ENCODE assay signal across 10 cellular contexts in the genomic region with DNA sequence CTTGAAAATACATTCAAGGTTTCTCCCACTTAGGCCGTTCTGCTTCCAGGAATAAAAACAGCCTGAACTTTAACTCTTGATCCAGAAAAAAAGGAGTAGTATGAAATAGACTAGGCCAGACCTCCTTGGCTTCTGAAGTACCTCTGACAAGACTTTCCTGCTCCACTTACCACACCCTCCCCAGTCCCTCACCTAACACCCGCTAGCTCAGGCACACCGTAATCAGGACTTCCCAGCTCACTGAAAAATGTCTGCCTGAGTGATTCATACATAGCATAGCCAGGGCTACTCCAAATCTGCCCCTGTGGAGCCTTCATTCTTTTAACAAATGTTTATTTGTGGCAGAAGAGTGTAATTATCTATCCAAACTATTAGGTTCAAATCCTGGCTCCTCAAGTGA. TPM values are rescaled to one million over a fixed set of nuclear protein-coding genes. Genes with fewer than 3 reads are reported as not detected.
DNase-seq lines count a peak whose midpoint lies in the region; ATAC-seq and TF ChIP-seq lines count a peak whose summit lies in the region.
"Had no signal": no experiment of that assay in that cellular context is flagged by ENCODE, and none has a peak within 500 bp of the region (broad histone marks: within the 10 kb centered on the region; RNA-seq: fewer than 3 reads in every experiment).

No MANE protein-coding gene starts in this region.

- H3K9me3 ChIP-seq in prostate gland: no peaks in the 10 kb centered on the region
- H3K9me3 ChIP-seq: neutrophil had no signal

- H3K9me3 Mint-ChIP-seq in WTC11: no peaks in the 10 kb centered on the region

- no peaks in the 10 kb centered on the region for H3K36me3 Mint-ChIP-seq in WTC11

- H3K27ac Mint-ChIP-seq in WTC11: no peak overlapping the region

- H3K4me1 Mint-ChIP-seq in WTC11: peaks cover 18% of the 10 kb centered on the region

- in situ Hi-C loops in ACHN (cut with HindIII; ENCODE audit: low pct_ligation_motif_present, low pct_unique_long_range_greater_than_20kb, low sequenced_read_pairs): no loop called here

- CTCF ChIA-PET in WTC11 (lab: Charles Lee): interaction anchor here (0.8 to 1.2 kb wide), 2 partner anchors 30 to 36 kb away, joined by 3 to 6 read pairs; a partner anchor contains a TSS

- POLR2A ChIA-PET in WTC11 (lab: Charles Lee): no interaction called here

- ATAC-seq in GM21717 (IDR thresholded peaks at IDR 0.05; ENCODE audit: unreplicated experiment) (peak; percentile 41), WTC11 (peak; percentile 43), GM19395 (IDR thresholded peaks at IDR 0.05; ENCODE audit: unreplicated experiment) (no peak)

- no peaks in the 10 kb centered on the region for H3K36me3 ChIP-seq in prostate gland
- H3K36me3 ChIP-seq: neutrophil had no signal

- no peak for TF ChIP-seq CTCF in WTC11 (IDR thresholded peaks at IDR 0.05)
- no peak for TF ChIP-seq CTCF in prostate gland (IDR thresholded peaks at IDR 0.05)

- no peak overlapping the region for H3K4me3 Mint-ChIP-seq in WTC11

- no peak for TF ChIP-seq POLR2A in prostate gland (IDR thresholded peaks at IDR 0.05)

- H3K4me3 ChIP-seq in prostate gland: no peak overlapping the region

- H3K4me1 ChIP-seq in prostate gland (replicated peaks): no peaks in the 10 kb centered on the region

- DNase-seq in ELR (ENCODE audit: low read depth) (peak; percentile 28), WTC11 (ENCODE audit: low spot score) (no peak), kidney tubule cell (ENCODE audit: low spot score) (peak; percentile 54), NCI-H187 treated with DMSO at 0.1 percent for 48 hours (lab: John Stamatoyannopoulos, UW) (no peak), ACHN (no peak), prostate gland (ENCODE audit: low spot score) (no peak)
- DNase-seq: activated CD8-positive, alpha-beta memory T cell treated with anti-CD3 and anti-CD28 coated beads, Interleukin-2, amount 50 U/mL, for 4 hours had no signal

- 65% methylated on average over 3 of the region's 3 CpGs for WGBS in prostate gland

- intact Hi-C loops in prostate gland (cut with DNase I): no loop called here

- H3K27ac ChIP-seq in prostate gland: no peak overlapping the region
- H3K27ac ChIP-seq: neutrophil had no signal

- H3K27me3 ChIP-seq in prostate gland (replicated peaks; ENCODE audit: insufficient read depth): no peaks in the 10 kb centered on the region
- H3K27me3 ChIP-seq: neutrophil had no signal

- H3K27me3 Mint-ChIP-seq in WTC11 (ENCODE audit: low read depth): no peaks in the 10 kb centered on the region

TF ChIP-seq in WTC11, 78 proteins besides CTCF, POLR2A, EP300 and RAD21 (continues in another document):
- TF ChIP-seq RELA (CRISPR knock-in tag; IDR thresholded peaks at IDR 0.05; ENCODE audit: borderline replicate concordance): no peak
- TF ChIP-seq, protein P1, sequence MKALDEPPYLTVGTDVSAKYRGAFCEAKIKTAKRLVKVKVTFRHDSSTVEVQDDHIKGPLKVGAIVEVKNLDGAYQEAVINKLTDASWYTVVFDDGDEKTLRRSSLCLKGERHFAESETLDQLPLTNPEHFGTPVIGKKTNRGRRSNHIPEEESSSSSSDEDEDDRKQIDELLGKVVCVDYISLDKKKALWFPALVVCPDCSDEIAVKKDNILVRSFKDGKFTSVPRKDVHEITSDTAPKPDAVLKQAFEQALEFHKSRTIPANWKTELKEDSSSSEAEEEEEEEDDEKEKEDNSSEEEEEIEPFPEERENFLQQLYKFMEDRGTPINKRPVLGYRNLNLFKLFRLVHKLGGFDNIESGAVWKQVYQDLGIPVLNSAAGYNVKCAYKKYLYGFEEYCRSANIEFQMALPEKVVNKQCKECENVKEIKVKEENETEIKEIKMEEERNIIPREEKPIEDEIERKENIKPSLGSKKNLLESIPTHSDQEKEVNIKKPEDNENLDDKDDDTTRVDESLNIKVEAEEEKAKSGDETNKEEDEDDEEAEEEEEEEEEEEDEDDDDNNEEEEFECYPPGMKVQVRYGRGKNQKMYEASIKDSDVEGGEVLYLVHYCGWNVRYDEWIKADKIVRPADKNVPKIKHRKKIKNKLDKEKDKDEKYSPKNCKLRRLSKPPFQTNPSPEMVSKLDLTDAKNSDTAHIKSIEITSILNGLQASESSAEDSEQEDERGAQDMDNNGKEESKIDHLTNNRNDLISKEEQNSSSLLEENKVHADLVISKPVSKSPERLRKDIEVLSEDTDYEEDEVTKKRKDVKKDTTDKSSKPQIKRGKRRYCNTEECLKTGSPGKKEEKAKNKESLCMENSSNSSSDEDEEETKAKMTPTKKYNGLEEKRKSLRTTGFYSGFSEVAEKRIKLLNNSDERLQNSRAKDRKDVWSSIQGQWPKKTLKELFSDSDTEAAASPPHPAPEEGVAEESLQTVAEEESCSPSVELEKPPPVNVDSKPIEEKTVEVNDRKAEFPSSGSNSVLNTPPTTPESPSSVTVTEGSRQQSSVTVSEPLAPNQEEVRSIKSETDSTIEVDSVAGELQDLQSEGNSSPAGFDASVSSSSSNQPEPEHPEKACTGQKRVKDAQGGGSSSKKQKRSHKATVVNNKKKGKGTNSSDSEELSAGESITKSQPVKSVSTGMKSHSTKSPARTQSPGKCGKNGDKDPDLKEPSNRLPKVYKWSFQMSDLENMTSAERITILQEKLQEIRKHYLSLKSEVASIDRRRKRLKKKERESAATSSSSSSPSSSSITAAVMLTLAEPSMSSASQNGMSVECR (CRISPR knock-in tag; IDR thresholded peaks at IDR 0.05; ENCODE audit: borderline replicate concordance): no peak
- TF ChIP-seq NR2C2 (CRISPR knock-in tag; IDR thresholded peaks at IDR 0.05): no peak
- TF ChIP-seq, protein P2, sequence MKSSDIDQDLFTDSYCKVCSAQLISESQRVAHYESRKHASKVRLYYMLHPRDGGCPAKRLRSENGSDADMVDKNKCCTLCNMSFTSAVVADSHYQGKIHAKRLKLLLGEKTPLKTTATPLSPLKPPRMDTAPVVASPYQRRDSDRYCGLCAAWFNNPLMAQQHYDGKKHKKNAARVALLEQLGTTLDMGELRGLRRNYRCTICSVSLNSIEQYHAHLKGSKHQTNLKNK (CRISPR knock-in tag; IDR thresholded peaks at IDR 0.05): no peak
- TF ChIP-seq MYBL2 (CRISPR knock-in tag; IDR thresholded peaks at IDR 0.05): no peak
- TF ChIP-seq, protein P3, sequence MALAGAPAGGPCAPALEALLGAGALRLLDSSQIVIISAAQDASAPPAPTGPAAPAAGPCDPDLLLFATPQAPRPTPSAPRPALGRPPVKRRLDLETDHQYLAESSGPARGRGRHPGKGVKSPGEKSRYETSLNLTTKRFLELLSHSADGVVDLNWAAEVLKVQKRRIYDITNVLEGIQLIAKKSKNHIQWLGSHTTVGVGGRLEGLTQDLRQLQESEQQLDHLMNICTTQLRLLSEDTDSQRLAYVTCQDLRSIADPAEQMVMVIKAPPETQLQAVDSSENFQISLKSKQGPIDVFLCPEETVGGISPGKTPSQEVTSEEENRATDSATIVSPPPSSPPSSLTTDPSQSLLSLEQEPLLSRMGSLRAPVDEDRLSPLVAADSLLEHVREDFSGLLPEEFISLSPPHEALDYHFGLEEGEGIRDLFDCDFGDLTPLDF (CRISPR knock-in tag; IDR thresholded peaks at IDR 0.05): no peak
- TF ChIP-seq ZBTB21 (CRISPR knock-in tag; IDR thresholded peaks at IDR 0.05; ENCODE audit: borderline replicate concordance): no peak
- TF ChIP-seq, protein P4, sequence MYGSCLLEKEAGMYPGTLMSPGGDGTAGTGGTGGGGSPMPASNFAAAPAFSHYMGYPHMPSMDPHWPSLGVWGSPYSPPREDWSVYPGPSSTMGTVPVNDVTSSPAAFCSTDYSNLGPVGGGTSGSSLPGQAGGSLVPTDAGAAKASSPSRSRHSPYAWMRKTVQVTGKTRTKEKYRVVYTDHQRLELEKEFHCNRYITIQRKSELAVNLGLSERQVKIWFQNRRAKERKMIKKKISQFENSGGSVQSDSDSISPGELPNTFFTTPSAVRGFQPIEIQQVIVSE (CRISPR knock-in tag; IDR thresholded peaks at IDR 0.05; ENCODE audit: borderline replicate concordance): no peak
- TF ChIP-seq SMAD4 (CRISPR knock-in tag; IDR thresholded peaks at IDR 0.05): no peak
- TF ChIP-seq, protein P5, sequence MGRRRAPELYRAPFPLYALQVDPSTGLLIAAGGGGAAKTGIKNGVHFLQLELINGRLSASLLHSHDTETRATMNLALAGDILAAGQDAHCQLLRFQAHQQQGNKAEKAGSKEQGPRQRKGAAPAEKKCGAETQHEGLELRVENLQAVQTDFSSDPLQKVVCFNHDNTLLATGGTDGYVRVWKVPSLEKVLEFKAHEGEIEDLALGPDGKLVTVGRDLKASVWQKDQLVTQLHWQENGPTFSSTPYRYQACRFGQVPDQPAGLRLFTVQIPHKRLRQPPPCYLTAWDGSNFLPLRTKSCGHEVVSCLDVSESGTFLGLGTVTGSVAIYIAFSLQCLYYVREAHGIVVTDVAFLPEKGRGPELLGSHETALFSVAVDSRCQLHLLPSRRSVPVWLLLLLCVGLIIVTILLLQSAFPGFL (CRISPR knock-in tag; IDR thresholded peaks at IDR 0.05; ENCODE audit: borderline replicate concordance): no peak
- TF ChIP-seq, protein P6, sequence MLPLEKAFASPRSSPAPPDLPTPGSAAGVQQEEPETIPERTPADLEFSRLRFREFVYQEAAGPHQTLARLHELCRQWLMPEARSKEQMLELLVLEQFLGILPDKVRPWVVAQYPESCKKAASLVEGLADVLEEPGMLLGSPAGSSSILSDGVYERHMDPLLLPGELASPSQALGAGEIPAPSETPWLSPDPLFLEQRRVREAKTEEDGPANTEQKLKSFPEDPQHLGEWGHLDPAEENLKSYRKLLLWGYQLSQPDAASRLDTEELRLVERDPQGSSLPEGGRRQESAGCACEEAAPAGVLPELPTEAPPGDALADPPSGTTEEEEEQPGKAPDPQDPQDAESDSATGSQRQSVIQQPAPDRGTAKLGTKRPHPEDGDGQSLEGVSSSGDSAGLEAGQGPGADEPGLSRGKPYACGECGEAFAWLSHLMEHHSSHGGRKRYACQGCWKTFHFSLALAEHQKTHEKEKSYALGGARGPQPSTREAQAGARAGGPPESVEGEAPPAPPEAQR (CRISPR knock-in tag; IDR thresholded peaks at IDR 0.05): no peak
- TF ChIP-seq SOX15 (CRISPR knock-in tag; IDR thresholded peaks at IDR 0.05): no peak
- no peak for TF ChIP-seq CBFB (CRISPR knock-in tag; IDR thresholded peaks at IDR 0.05; ENCODE audit: low read depth)

RNA-seq across cellular contexts. Expression of a gene that starts 30.3 kb away (rescaled TPM):
- total RNA-seq in WTC11 (2021) (0.27 to 0.71 TPM (median 0.52 TPM) in 3 replicates), prostate gland (not detected)

Comparison
In these comparisons a context has a peak if more than half of its experiments do, and no peak if none do; other contexts are left out.
1. DNase-seq: peak in ELR (single experiment) and kidney tubule cell (single experiment); none in WTC11 (single experiment), NCI-H187 treated with DMSO at 0.1 percent for 48 hours (single experiment), ACHN (single experiment) and prostate gland (single experiment).